1 cellular context compared by ENCODE assay signal in genomic region chr17:38584350-38584925, GRCh38.
TF ChIP-seq lines count a peak whose summit lies in the region.

No MANE protein-coding gene starts in this region.

TF ChIP-seq in HepG2, 621 proteins besides CTCF, POLR2A, EP300 and RAD21 (continued from another document and continues in another):
- no peak for TF ChIP-seq ZNF343 (CRISPR knock-in tag; IDR thresholded peaks at IDR 0.05)
- 0 out of 2 replicates have a peak, but pooled peaks have one; percentile 40 for TF ChIP-seq ZNF331 (CRISPR knock-in tag; IDR thresholded peaks at IDR 0.05)
- TF ChIP-seq TBL1XR1 (IDR thresholded peaks at IDR 0.05; ENCODE audit: borderline replicate concordance, low read length, partially characterized antibody), result no peak
- peak; percentile 55; the same call in 1 of the 2 replicates for TF ChIP-seq HMGXB3 (CRISPR knock-in tag; IDR thresholded peaks at IDR 0.05; ENCODE audit: borderline replicate concordance)
- TF ChIP-seq ZHX1 (CRISPR knock-in tag; IDR thresholded peaks at IDR 0.05; ENCODE audit: low read depth), result no peak
- no peak for TF ChIP-seq SRSF1 (optimal IDR thresholded peaks at IDR 0.05; ENCODE audit: low read depth, low read length)
- TF ChIP-seq ZNF670 (CRISPR knock-in tag; IDR thresholded peaks at IDR 0.05; ENCODE audit: borderline replicate concordance), result no peak
- TF ChIP-seq MED1 (CRISPR knock-in tag; IDR thresholded peaks at IDR 0.05), result peak; percentile 21; the same call in 1 of the 2 replicates
- TF ChIP-seq ZNF543 (CRISPR knock-in tag; IDR thresholded peaks at IDR 0.05), result no peak
- TF ChIP-seq ZBTB25 (CRISPR knock-in tag; IDR thresholded peaks at IDR 0.05), result 0 out of 2 replicates have a peak, but pooled peaks have one; percentile 36
- no peak for TF ChIP-seq ZNF552 (CRISPR knock-in tag; IDR thresholded peaks at IDR 0.05; ENCODE audit: borderline replicate concordance)
- TF ChIP-seq IRF9 (CRISPR knock-in tag; IDR thresholded peaks at IDR 0.05; ENCODE audit: borderline replicate concordance), result 0 out of 2 replicates have a peak, but pooled peaks have one; percentile 5
- no peak for TF ChIP-seq XBP1 (CRISPR knock-in tag; IDR thresholded peaks at IDR 0.05)
- TF ChIP-seq CSRNP2 (CRISPR knock-in tag; conservative IDR thresholded peaks at IDR 0.05; ENCODE audit: low read depth), result no peak
- 0 out of 2 replicates have a peak, but pooled peaks have one; percentile 15 for TF ChIP-seq RFX5 (IDR thresholded peaks at IDR 0.05; ENCODE audit: low read depth, low read length)
- peak; percentile 69 for TF ChIP-seq ATF7 (IDR thresholded peaks at IDR 0.05)
- no peak for TF ChIP-seq ATF7 (CRISPR knock-in tag; IDR thresholded peaks at IDR 0.05)
- no peak for TF ChIP-seq MTF2 (CRISPR knock-in tag; IDR thresholded peaks at IDR 0.05; ENCODE audit: borderline replicate concordance)
- no peak for TF ChIP-seq MXD4 (CRISPR knock-in tag; IDR thresholded peaks at IDR 0.05)
- 0 out of 2 replicates have a peak, but pooled peaks have one; percentile 29 for TF ChIP-seq MXD1 (CRISPR knock-in tag; IDR thresholded peaks at IDR 0.05)
- TF ChIP-seq POGK (CRISPR knock-in tag; conservative IDR thresholded peaks at IDR 0.05), result no peak
- 0 out of 2 replicates have a peak, but pooled peaks have one; percentile 52 for TF ChIP-seq ZNF44 (CRISPR knock-in tag; IDR thresholded peaks at IDR 0.05)
- 0 out of 2 replicates have a peak, but pooled peaks have one; percentile 32 for TF ChIP-seq ZNF274 (CRISPR knock-in tag; IDR thresholded peaks at IDR 0.05)
- TF ChIP-seq THAP11 (CRISPR knock-in tag; IDR thresholded peaks at IDR 0.05), result peak; percentile 43; the same call in 1 of the 2 replicates
- TF ChIP-seq MEIS2 (CRISPR knock-in tag; IDR thresholded peaks at IDR 0.05), result no peak
- TF ChIP-seq BCL3 (CRISPR knock-in tag; IDR thresholded peaks at IDR 0.05), result 0 out of 2 replicates have a peak, but pooled peaks have one; percentile 29
- no peak for TF ChIP-seq ZFAT (CRISPR knock-in tag; conservative IDR thresholded peaks at IDR 0.05)
- TF ChIP-seq KDM5B (CRISPR knock-in tag; IDR thresholded peaks at IDR 0.05; ENCODE audit: borderline replicate concordance), result no peak
- TF ChIP-seq SSRP1 (CRISPR knock-in tag; IDR thresholded peaks at IDR 0.05), result no peak; the same call in 1 of the 2 replicates
- 0 out of 2 replicates have a peak, but pooled peaks have one; percentile 32 for TF ChIP-seq ZBTB26 (CRISPR knock-in tag; IDR thresholded peaks at IDR 0.05; ENCODE audit: borderline replicate concordance)
- TF ChIP-seq ZNF264 (CRISPR knock-in tag; IDR thresholded peaks at IDR 0.05), result no peak
- no peak for TF ChIP-seq ZMYM2 (CRISPR knock-in tag; IDR thresholded peaks at IDR 0.05)
- TF ChIP-seq PCBP2 (optimal IDR thresholded peaks at IDR 0.05; ENCODE audit: low read depth, low read length, poor library complexity, severe bottlenecking), result no peak
- TF ChIP-seq SOX13 (IDR thresholded peaks at IDR 0.05), result 0 out of 2 replicates have a peak, but pooled peaks have one; percentile 26
- no peak; a peak in 1 of 4 replicates for TF ChIP-seq SOX13 (CRISPR knock-in tag; conservative IDR thresholded peaks at IDR 0.05 in 1 of 2, IDR thresholded peaks at IDR 0.05 in 1 of 2)
- TF ChIP-seq ZBTB49 (CRISPR knock-in tag; IDR thresholded peaks at IDR 0.05; ENCODE audit: borderline replicate concordance), result no peak
- no peak for TF ChIP-seq ARID3A (IDR thresholded peaks at IDR 0.05; ENCODE audit: low read depth, low read length)
- TF ChIP-seq ZNF576 (CRISPR knock-in tag; IDR thresholded peaks at IDR 0.05), result no peak
